ENCODE assay signal across 17 cellular contexts in genomic region chr7:121016976-121017375, GRCh38. TPM values are rescaled to one million over a fixed set of nuclear protein-coding genes. Genes with fewer than 3 reads are reported as not detected.
DNase-seq lines count a peak whose midpoint lies in the region; ATAC-seq and TF ChIP-seq lines count a peak whose summit lies in the region.
"Had no signal": no experiment of that assay in that cellular context is flagged by ENCODE, and none has a peak within 500 bp of the region (broad histone marks: within the 10 kb centered on the region; RNA-seq: fewer than 3 reads in every experiment).

No MANE protein-coding gene starts in this region.

- intact Hi-C loops in ascending aorta (cut with DNase I) = no loop called here
- intact Hi-C loops in sciatic nerve (cut with DNase I) = no loop called here

- POLR2A ChIA-PET in naive thymus-derived CD8-positive, alpha-beta T cell (lab: Charles Lee) = no interaction called here

- no peak for TF ChIP-seq CTCF in AG09309 (IDR thresholded peaks at IDR 0.05; ENCODE audit: control insufficient read depth, insufficient read depth, low read depth, low read length, missing control alignments)
- no peak for TF ChIP-seq CTCF in ascending aorta (IDR thresholded peaks at IDR 0.05)
- no peak for TF ChIP-seq CTCF in gastroesophageal sphincter (IDR thresholded peaks at IDR 0.05)

- peak overlapping the region; percentile 54 to 74 for H3K27ac ChIP-seq in ascending aorta
- peak overlapping the region in 3 of 4 donors; percentile 22 to 52 (median 36) for H3K27ac ChIP-seq in gastroesophageal sphincter

- WGBS in gastroesophageal sphincter (ENCODE audit: low coverage in 1 of 2), 2 donors = 41 to 55% methylated on average over 2 of the region's 2 CpGs

- peaks cover 0 to 6% of the 10 kb centered on the region in 2 donors for H3K9me3 ChIP-seq in ascending aorta
- H3K9me3 ChIP-seq in gastroesophageal sphincter = no peaks in the 10 kb centered on the region
- H3K9me3 ChIP-seq: Peyer's patch had no signal

- H3K27me3 Mint-ChIP-seq in naive thymus-derived CD8-positive, alpha-beta T cell = peaks cover 0 to 5% (median 0%) of the 10 kb centered on the region in 5 donors

- no peaks in the 10 kb centered on the region for H3K36me3 Mint-ChIP-seq in naive thymus-derived CD8-positive, alpha-beta T cell

- no peak overlapping the region for H3K4me3 Mint-ChIP-seq in naive thymus-derived CD8-positive, alpha-beta T cell
- H3K4me3 Mint-ChIP-seq: B cell had no signal

- no peaks in the 10 kb centered on the region for H3K27me3 ChIP-seq in ascending aorta
- H3K27me3 ChIP-seq in gastroesophageal sphincter = no peaks in the 10 kb centered on the region
- H3K27me3 ChIP-seq: Peyer's patch had no signal

- H3K4me1 Mint-ChIP-seq in naive thymus-derived CD8-positive, alpha-beta T cell = no peaks in the 10 kb centered on the region
- H3K4me1 Mint-ChIP-seq: B cell had no signal

- peak; percentile 44 for DNase-seq in AG09309 (ENCODE audit: low read depth)
- DNase-seq in ascending aorta (ENCODE audit: low spot score in 2 of 2) = no peak
- no peak for DNase-seq in sciatic nerve (ENCODE audit: low spot score)
- no peak for DNase-seq in NCI-H526 (lab: John Stamatoyannopoulos, UW)
- no peak for DNase-seq in NCI-H69 (lab: John Stamatoyannopoulos, UW)
- DNase-seq in naive thymus-derived CD8-positive, alpha-beta T cell = no peak
- DNase-seq: activated CD4-positive, alpha-beta T cell treated with anti-CD3 and anti-CD28 coated beads, Interleukin-2, amount 50 U/mL, for 4 hours; DND-41; kidney; NCI-H1092; NCI-H2227 treated with DMSO at 0.1 percent for 48 hours; Peyer's patch; T-helper 2 cell had no signal

- TF ChIP-seq POLR2A in gastroesophageal sphincter (IDR thresholded peaks at IDR 0.05) = no peak

- peak; percentile 56 for ATAC-seq in gastroesophageal sphincter
- ATAC-seq in sciatic nerve = peak; percentile 85
- no peak for ATAC-seq in HG03045 (IDR thresholded peaks at IDR 0.05; ENCODE audit: unreplicated experiment)
- ATAC-seq in naive thymus-derived CD8-positive, alpha-beta T cell = no peak

- no peak for TF ChIP-seq EP300 in gastroesophageal sphincter (IDR thresholded peaks at IDR 0.05)

- H3K4me1 ChIP-seq in ascending aorta (peaks cover 8 to 67% of the 10 kb centered on the region in 2 donors), gastroesophageal sphincter (peaks cover 4 to 75% (median 10%) of the 10 kb centered on the region in 3 donors)
- H3K4me1 ChIP-seq: Peyer's patch had no signal

- H3K27ac Mint-ChIP-seq in naive thymus-derived CD8-positive, alpha-beta T cell = no peak overlapping the region
- H3K27ac Mint-ChIP-seq: B cell had no signal

- H3K9me3 Mint-ChIP-seq in naive thymus-derived CD8-positive, alpha-beta T cell = no peaks in the 10 kb centered on the region

- H3K36me3 ChIP-seq in ascending aorta (no peaks in the 10 kb centered on the region), gastroesophageal sphincter (no peaks in the 10 kb centered on the region)
- H3K36me3 ChIP-seq: Peyer's patch had no signal

- H3K4me3 ChIP-seq in AG09309 (ENCODE audit: control insufficient read depth, low read depth, low read length) (no peak overlapping the region), ascending aorta (no peak overlapping the region), gastroesophageal sphincter (no peak overlapping the region)
- H3K4me3 ChIP-seq: Peyer's patch had no signal

RNA-seq across cellular contexts. Expression of gene CPED1, which starts 28.5 kb away (rescaled TPM):
- 69.5 TPM for total RNA-seq in ascending aorta
- 10 to 100 TPM; 35.1 to 97.7 (median 60.5) TPM for total RNA-seq in gastroesophageal sphincter
- 41.9 TPM for total RNA-seq in sciatic nerve
- total RNA-seq in naive thymus-derived CD8-positive, alpha-beta T cell = not detected
- polyA plus RNA-seq in naive thymus-derived CD8-positive, alpha-beta T cell = not detected
- polyA plus RNA-seq: neural cell had no signal

Comparison
In these comparisons a context has a peak if more than half of its experiments do, and no peak if none do; other contexts are left out.
1. ATAC-seq: peak in gastroesophageal sphincter (single experiment) and sciatic nerve (single experiment); none in HG03045 (single experiment) and naive thymus-derived CD8-positive, alpha-beta T cell (0 of 2).
2. RNA of gene CPED1, which starts 28.5 kb away (total RNA-seq): 69.5 TPM in ascending aorta (single experiment), 35.1 to 97.7 TPM in gastroesophageal sphincter and 41.9 TPM in sciatic nerve (single experiment); not detected in naive thymus-derived CD8-positive, alpha-beta T cell; every median in the first group is over 10 times any median in the second.